ENCODE assay signal across 22 cellular contexts in the genomic region with DNA sequence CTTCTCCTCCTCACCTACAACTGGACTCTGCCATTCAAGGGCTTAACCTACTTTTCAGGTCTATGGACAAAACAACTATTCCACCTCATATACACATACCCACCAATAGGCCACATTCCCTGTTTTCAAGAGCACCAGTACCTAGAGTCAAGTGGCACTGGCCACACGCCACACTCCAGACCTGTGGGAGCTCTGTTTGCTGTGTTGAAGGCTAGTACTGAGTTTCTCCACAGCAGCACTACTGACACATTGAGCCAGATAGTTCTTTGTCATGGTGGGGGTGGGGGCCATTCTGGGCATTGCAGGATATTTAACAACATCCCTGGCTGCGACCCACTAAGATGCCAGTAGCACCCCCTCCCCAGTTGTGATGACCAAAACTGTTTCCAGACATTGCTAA.
"Had no signal": no experiment of that assay in that cellular context is flagged by ENCODE, and none has a peak within 500 bp of the region (broad histone marks: within the 10 kb centered on the region; RNA-seq: fewer than 3 reads in every experiment).

No MANE protein-coding gene starts in this region.

- H3K27me3 ChIP-seq: MG63 had no signal

- H3K36me3 ChIP-seq: MG63 had no signal

- DNase-seq: IMR-90, KG1, MG63, NCI-H1092, NCI-H1105 treated with DMSO at 0.1 percent for 48 hours, NCI-H1417 treated with DMSO at 0.1 percent for 48 hours, NCI-H146, NCI-H1694 treated with DMSO at 0.1 percent for 48 hours, NCI-H1930, NCI-H2171 treated with DMSO at 0.1 percent for 48 hours, NCI-H226, NCI-H446, NCI-H510A treated with DMSO at 0.1 percent for 48 hours, NCI-H526, NCI-H82, PC-3, SHP77, SK-N-SH, SW 1271 had no signal

- ATAC-seq: HepG2, Panc1, PC-3 had no signal

- H3K4me3 ChIP-seq: MG63 had no signal

- H3K9me3 ChIP-seq: MG63, SK-N-SH had no signal

- H3K4me2 ChIP-seq: SK-N-SH had no signal

- H3K27ac ChIP-seq: RWPE1 had no signal

- H3K9me2 ChIP-seq: SK-N-SH had no signal
